In genomic region chr9:37887977-37888583, GRCh38 we compare ENCODE assay signal across 7 cellular contexts. TPM values are rescaled to one million over a fixed set of nuclear protein-coding genes. Genes with fewer than 3 reads are reported as not detected.
DNase-seq lines count a peak whose midpoint lies in the region; ATAC-seq, FAIRE-seq and TF ChIP-seq lines count a peak whose summit lies in the region.
"Not testable (repeated sequence)": the region's sequence is repeated elsewhere in the genome, so short reads cannot be mapped to it uniquely, and the experiment has no call there.

No MANE protein-coding gene starts in this region.

- H3K18ac ChIP-seq in IMR-90 (ENCODE audit: low read depth, low read length): not testable (repeated sequence)

- SMC1A ChIA-PET in GM12878 (lab: Charles Lee; ENCODE audit: uncharacterized antibody, unreplicated experiment): not testable (repeated sequence)

- intact Hi-C loops in IMR-90 (cut with micrococcal nuclease); GM12878 (cut with micrococcal nuclease; ENCODE audit: unreplicated experiment); left ventricle myocardium superior (cut with micrococcal nuclease): not testable (repeated sequence)

- not testable (repeated sequence) for H3K4ac ChIP-seq in IMR-90 (ENCODE audit: low read depth, low read length)

- not testable (repeated sequence) for H2AFZ ChIP-seq in IMR-90 (replicated peaks; ENCODE audit: low read length, poor library complexity); GM12878 (ENCODE audit: control insufficient read depth, low read depth, low read length)

- H3K27ac ChIP-seq in BLaER1 treated with 17β-estradiol and CSF1 and Interleukin-3, amounts not matched to agents 10 nM and 100 nM: peak overlapping the region in 6 of 11 experiments; percentile 1 to 50 (median 26); a peak in 5 of 22 replicates
- H3K27ac ChIP-seq in IMR-90 (ENCODE audit: insufficient read depth, low read length); GM12878 (ENCODE audit: control insufficient read depth, insufficient read depth): not testable (repeated sequence)

- peak; percentile 53 for DNase-seq in IMR-90
- peak; percentile 89 for DNase-seq in MV-4-11 (lab: John Stamatoyannopoulos, UW)
- DNase-seq in SIG-M5 treated with dmso at 0.1 percent for 504 hours (lab: John Stamatoyannopoulos, UW; ENCODE audit: unreplicated experiment): peak; percentile 67
- not testable (repeated sequence) for DNase-seq in GM12878 (ENCODE audit: low read depth, low spot score)
- peak; percentile 49 for DNase-seq in fibroblast of mammary gland (ENCODE audit: low read depth)
- DNase-seq in left ventricle myocardium superior: peak; percentile 34

- H3K9ac ChIP-seq in BLaER1 treated with 17β-estradiol and CSF1 and Interleukin-3, amounts not matched to agents 10 nM and 100 nM; IMR-90 (ENCODE audit: low read depth, low read length); GM12878 (ENCODE audit: control insufficient read depth, insufficient read depth, low read length): not testable (repeated sequence)

- RAD21 ChIA-PET in GM12878 (lab: Charles Lee; ENCODE audit: unreplicated experiment): not testable (repeated sequence)

- H2AK9ac ChIP-seq in IMR-90 (replicated peaks; ENCODE audit: low read depth, low read length, poor library complexity): not testable (repeated sequence)

- H4K5ac ChIP-seq in IMR-90 (ENCODE audit: low read depth, low read length): not testable (repeated sequence)

- not testable (repeated sequence) for H3K14ac ChIP-seq in IMR-90 (replicated peaks; ENCODE audit: low read depth, low read length)

- dilution Hi-C loops in IMR-90 (cut with HindIII; ENCODE audit: low sequenced_read_pairs, unreplicated experiment): not testable (repeated sequence)

- BruUV-seq in IMR-90 (replicated peaks; lab: Mats Ljungman, UMichigan): not testable (repeated sequence)
- TSS peak; percentile 11 for BruUV-seq in GM12878 (replicated peaks; lab: Mats Ljungman, UMichigan)

- not testable (repeated sequence) for H4K91ac ChIP-seq in IMR-90 (ENCODE audit: insufficient read depth, low read depth, low read length)

- CTCF ChIA-PET in IMR-90 (lab: Yijun Ruan, JAX); GM12878 (lab: Yijun Ruan, JAX): not testable (repeated sequence)

- H3K79me1 ChIP-seq in IMR-90 (ENCODE audit: low read depth in 1 of 2, low read length in 2 of 2): peaks cover 18 to 34% of the 10 kb centered on the region in 2 experiments

- H4K8ac ChIP-seq in IMR-90 (ENCODE audit: low read depth in 2 of 2, low read length in 2 of 2): not testable (repeated sequence)

- TF ChIP-seq CTCF in IMR-90 (conservative IDR thresholded peaks at IDR 0.05; ENCODE audit: low read depth, low read length); GM12878 (IDR thresholded peaks at IDR 0.05 in 2 of 3, conservative IDR thresholded peaks at IDR 0.05 in 1 of 3; ENCODE audit: control insufficient read depth in 2 of 3, extremely low read depth in 1 of 3, insufficient read depth in 1 of 3, low read depth in 3 of 3, low read length in 3 of 3); fibroblast of mammary gland (conservative IDR thresholded peaks at IDR 0.05; ENCODE audit: control insufficient read depth, insufficient read depth, low read depth, low read length): not testable (repeated sequence)

- not testable (repeated sequence) for H2AK5ac ChIP-seq in IMR-90 (ENCODE audit: low read depth, low read length)

- H2BK5ac ChIP-seq in IMR-90 (ENCODE audit: low read depth, low read length, poor library complexity, severe bottlenecking): peak overlapping the region; percentile 36

- not testable (repeated sequence) for TF ChIP-seq EP300 in GM12878 (IDR thresholded peaks at IDR 0.05; ENCODE audit: borderline replicate concordance in 1 of 2, control insufficient read depth in 1 of 2, low read depth in 2 of 2, low read length in 2 of 2)

- not testable (repeated sequence) for H2BK20ac ChIP-seq in IMR-90 (ENCODE audit: low read depth, low read length)

- peak overlapping the region in 2 of 11 experiments; percentile 4 to 13; a peak in 4 of 22 replicates for H3K4me2 ChIP-seq in BLaER1 treated with 17β-estradiol and CSF1 and Interleukin-3, amounts not matched to agents 10 nM and 100 nM
- peak overlapping the region; percentile 49; the same call in 1 of the 2 replicates for H3K4me2 ChIP-seq in IMR-90 (ENCODE audit: low read depth, low read length)
- H3K4me2 ChIP-seq in GM12878 (ENCODE audit: control insufficient read depth, insufficient read depth): not testable (repeated sequence)

- H3K4me3 ChIP-seq in BLaER1 treated with 17β-estradiol and CSF1 and Interleukin-3, amounts not matched to agents 10 nM and 100 nM; IMR-90 (ENCODE audit: insufficient read depth, low read depth, low read length); GM12878; fibroblast of mammary gland (ENCODE audit: control insufficient read depth, low read depth, low read length): not testable (repeated sequence)

- H3K9me3 ChIP-seq in BLaER1 treated with 17β-estradiol and CSF1 and Interleukin-3, amounts not matched to agents 10 nM and 100 nM (replicated peaks in 1 of 11): peaks cover 0 to 18% (median 8%) of the 10 kb centered on the region in 11 experiments; a peak in 10 of 22 replicates
- H3K9me3 ChIP-seq in IMR-90 (ENCODE audit: control insufficient read depth, insufficient read depth, low read length); GM12878 (replicated peaks; ENCODE audit: control insufficient read depth, insufficient read depth, low read length): not testable (repeated sequence)

- TF ChIP-seq POLR2A in IMR-90 (IDR thresholded peaks at IDR 0.05; ENCODE audit: low read depth, low read length); GM12878 (IDR thresholded peaks at IDR 0.05; ENCODE audit: low read depth, low read length): not testable (repeated sequence)

- peak; percentile 14; the same call in 1 of the 2 replicates for ATAC-seq in IMR-90 (ENCODE audit: low read depth)
- not testable (repeated sequence) for ATAC-seq in GM12878, left ventricle myocardium superior

- not testable (repeated sequence) for H3K56ac ChIP-seq in IMR-90 (ENCODE audit: extremely low read depth, insufficient read depth, low read length)

- POLR2A ChIA-PET in IMR-90 (lab: Charles Lee; ENCODE audit: unreplicated experiment); GM12878 (lab: Charles Lee): not testable (repeated sequence)

- H2BK120ac ChIP-seq in IMR-90 (ENCODE audit: low read depth, low read length): not testable (repeated sequence)

- peaks cover 0 to 20% (median 2%) of the 10 kb centered on the region in 10 experiments; a peak in 8 of 20 replicates for H3K4me1 ChIP-seq in BLaER1 treated with 17β-estradiol and CSF1 and Interleukin-3, amounts not matched to agents 10 nM and 100 nM
- not testable (repeated sequence) for H3K4me1 ChIP-seq in IMR-90 (ENCODE audit: control insufficient read depth, insufficient read depth, low read length); GM12878 (ENCODE audit: control insufficient read depth, insufficient read depth, low read length)

- not testable (repeated sequence) for FAIRE-seq in GM12878 (lab: Jason Lieb, UNC)

- not testable (repeated sequence) for H3K27me3 ChIP-seq in BLaER1 treated with 17β-estradiol and CSF1 and Interleukin-3, amounts not matched to agents 10 nM and 100 nM; IMR-90 (ENCODE audit: control insufficient read depth, insufficient read depth, low read length); GM12878 (replicated peaks in 1 of 2; ENCODE audit: control insufficient read depth in 2 of 2, insufficient read depth in 2 of 2, low read length in 1 of 2)

- TF ChIP-seq RAD21 in IMR-90 (IDR thresholded peaks at IDR 0.05; ENCODE audit: low read length); GM12878 (IDR thresholded peaks at IDR 0.05; ENCODE audit: insufficient read depth, low read depth, low read length): not testable (repeated sequence)

- H3K36me3 ChIP-seq in BLaER1 treated with 17β-estradiol and CSF1 and Interleukin-3, amounts not matched to agents 10 nM and 100 nM: peaks cover 54 to 78% (median 72%) of the 10 kb centered on the region in 11 experiments
- H3K36me3 ChIP-seq in IMR-90 (ENCODE audit: control insufficient read depth, insufficient read depth, low read length): peaks cover 17% of the 10 kb centered on the region
- H3K36me3 ChIP-seq in GM12878 (ENCODE audit: control insufficient read depth in 2 of 2, insufficient read depth in 2 of 2, low read length in 1 of 2): not testable (repeated sequence)

- in situ Hi-C loops in IMR-90 (cut with MboI; ENCODE audit: low sequenced_read_pairs); GM12878 (cut with MboI): not testable (repeated sequence)

- peaks cover 0 to 36% (median 9%) of the 10 kb centered on the region in 11 experiments; a peak in 10 of 22 replicates for H4K20me1 ChIP-seq in BLaER1 treated with 17β-estradiol and CSF1 and Interleukin-3, amounts not matched to agents 10 nM and 100 nM
- H4K20me1 ChIP-seq in IMR-90 (ENCODE audit: insufficient read depth, low read length): peaks cover 13% of the 10 kb centered on the region
- H4K20me1 ChIP-seq in GM12878 (ENCODE audit: control insufficient read depth, insufficient read depth): not testable (repeated sequence)

- WGBS in IMR-90 (ENCODE audit: extremely low coverage in 2 of 2, insufficient read length in 1 of 2), 2 experiments: no CpG with 5 or more reads among the region's 11 CpGs
- 95% methylated on average over 11 of the region's 11 CpGs for WGBS in GM12878 (ENCODE audit: insufficient coverage, insufficient replicate concordance, low lambda C conversion rate, missing lambda C conversion rate)

- not testable (repeated sequence) for H3K79me2 ChIP-seq in GM12878 (ENCODE audit: control insufficient read depth, insufficient read depth, low read length)

- H3K9me1 ChIP-seq in IMR-90 (ENCODE audit: insufficient read depth, low read length): not testable (repeated sequence)

- H2BK15ac ChIP-seq in IMR-90 (ENCODE audit: low read depth, low read length): not testable (repeated sequence)

- not testable (repeated sequence) for H3K23ac ChIP-seq in IMR-90 (ENCODE audit: low read depth, low read length)

RNA-seq across cellular contexts. Expression of gene SLC25A51, which starts 15.8 kb away (rescaled TPM):
- total RNA-seq in IMR-90 (2012; rRNA removed): 63.0 and 81.6 TPM in 2 replicates
- 10.6 and 14.1 TPM in 2 replicates for polyA plus RNA-seq in IMR-90 (2012; rRNA removed)
- polyA plus RNA-seq in IMR-90 (2012; cell fraction: cytosol; rRNA removed): 8.0 and 8.1 TPM in 2 replicates
- polyA plus RNA-seq in IMR-90 (2012; cell fraction: nucleus; rRNA removed; ENCODE audit: low replicate concordance): 4.5 and 18.3 TPM in 2 replicates
- 44.6 and 50.8 TPM in 2 replicates for total RNA-seq in GM12878 (2013; cell fraction: nucleolus; rRNA removed)
- 29.2 and 29.3 TPM in 2 replicates for total RNA-seq in GM12878 (2014; rRNA removed)
- 27.5 and 27.7 TPM in 2 replicates for total RNA-seq in GM12878 (2014; rRNA removed; fragmentation: Illumina TruSeq; extraction: Trizol)
- total RNA-seq in GM12878 (2021): 23.9 and 24.2 TPM in 2 replicates
- polyA plus RNA-seq in GM12878 (2011; ENCODE audit: low read depth): 10.3 TPM
- 25.3 and 25.5 TPM in 2 replicates for polyA plus RNA-seq in GM12878 (2011; rRNA removed)
- 19.1 and 20.3 TPM in 2 replicates for polyA plus RNA-seq in GM12878 (2011; cell fraction: cytosol; rRNA removed)
- polyA plus RNA-seq in GM12878 (2011; cell fraction: nucleus; rRNA removed): 13.1 and 14.7 TPM in 2 replicates
- 7.9 and 9.2 TPM in 2 replicates for polyA plus RNA-seq in GM12878 (2012)
- polyA plus RNA-seq in GM12878 (2014; fragmentation: Illumina TruSeq; extraction: Trizol): 11.7 and 13.8 TPM in 2 replicates
- polyA plus RNA-seq in GM12878 (2014; fragmentation: Nextera tagmentation; extraction: Ambion mirVana): 1 to 10 TPM; 3.8 to 6.1 TPM
- 11.2 and 12.7 TPM in 2 replicates for polyA plus RNA-seq in GM12878 (2014; rRNA removed)
- polyA plus RNA-seq in GM12878 (2016; fragmentation: Nextera tagmentation; extraction: Ambion mirVana): 10 to 100 TPM; 10.8 to 11.2 TPM
- 69.3 and 75.2 TPM in 2 replicates for polyA minus RNA-seq in GM12878 (2011; rRNA and poly(A)+ RNA removed)
- 17.4 and 20.7 TPM in 2 replicates for polyA minus RNA-seq in GM12878 (2011; cell fraction: cytosol; rRNA and poly(A)+ RNA removed)
- polyA minus RNA-seq in GM12878 (2011; cell fraction: nucleus; rRNA and poly(A)+ RNA removed): 14.7 and 25.9 TPM in 2 replicates
- 23.0 TPM for total RNA-seq in left ventricle myocardium superior
